In the genomic region with DNA sequence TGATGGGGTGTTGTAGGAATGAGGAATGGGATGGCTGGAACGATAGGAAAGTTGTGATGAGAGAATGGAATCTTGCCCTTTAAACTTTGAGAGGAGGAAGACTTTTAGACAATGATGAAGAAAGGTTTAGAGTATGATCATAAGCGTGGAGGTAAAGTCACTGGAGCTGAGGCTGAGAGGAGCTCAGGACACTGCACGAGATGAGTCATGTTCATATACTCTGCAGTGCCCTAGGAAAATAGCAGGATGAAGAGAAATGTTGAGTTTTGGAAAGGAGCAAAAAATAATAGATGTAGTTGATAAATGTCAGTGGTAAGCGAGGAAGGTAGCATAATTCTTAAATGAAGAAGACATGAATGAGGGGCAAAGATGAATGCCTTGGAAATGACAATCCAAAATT, we compare ENCODE assay signal across 33 cellular contexts.
"Had no signal": no experiment of that assay in that cellular context is flagged by ENCODE, and none has a peak within 500 bp of the region (broad histone marks: within the 10 kb centered on the region; RNA-seq: fewer than 3 reads in every experiment).

No MANE protein-coding gene starts in this region.

- H3K36me3 Mint-ChIP-seq: stimulated activated memory B cell treated with anti-CD40 and anti-IgM and Interleukin-4, amounts not matched to agents 10 μg/mL and 1 μg/mL and 100 μg/mL, for 72 hours had no signal

- H3K4me1 ChIP-seq: breast epithelium, esophagus squamous epithelium, left ventricle myocardium inferior, pancreas, prostate gland, sigmoid colon, tibial nerve had no signal

- FAIRE-seq: frontal cortex, islet of Langerhans, pancreas, small intestine had no signal

- H3K4me3 ChIP-seq: breast epithelium, esophagus squamous epithelium, left ventricle myocardium inferior, lung, pancreas, prostate gland, sigmoid colon, tibial nerve had no signal

- H3K9me3 ChIP-seq: pancreas, prostate gland had no signal

- H3K27me3 Mint-ChIP-seq: dendritic cell treated with granulocyte-macrophage colony-stimulating factor and Interleukin-4, amounts not matched to agents 40 ng/mL and 50 ng/mL, for 4 days had no signal

- H3K27ac ChIP-seq: breast epithelium, epithelial cell of prostate, esophagus squamous epithelium, left ventricle myocardium inferior, pancreas, prostate gland, sigmoid colon, tibial nerve, VCaP had no signal

- ATAC-seq: naive thymus-derived CD4-positive, alpha-beta T cell; pancreas; stimulated activated memory B cell treated with anti-CD40 and anti-IgM and Interleukin-4, amounts not matched to agents 10 μg/mL and 1 μg/mL and 100 μg/mL, for 72 hours had no signal

- DNase-seq: activated CD4-positive, alpha-beta T cell treated with anti-CD3 and anti-CD28 coated beads for 4 hours; activated CD4-positive, alpha-beta T cell treated with anti-CD3 and anti-CD28 coated beads, Interleukin-2, amount 50 U/mL, for 4 hours; activated CD8-positive, alpha-beta memory T cell treated with anti-CD3 and anti-CD28 coated beads, Interleukin-2, amount 50 U/mL, for 4 hours; activated gamma-delta T cell; activated naive CD4-positive, alpha-beta T cell treated with anti-CD3 and anti-CD28 coated beads, Interleukin-2, amount 10 ng/mL, durations not matched to agents 7 days and 5 days; activated naive CD8-positive, alpha-beta T cell treated with anti-CD3 and anti-CD28 coated beads, Interleukin-2, amount 10 ng/mL, durations not matched to agents 7 days and 5 days; activated T-cell treated with anti-CD3 and anti-CD28 coated beads, Interleukin-2, amount 50 U/mL, for 1 hour; amniotic stem cell; central memory CD4-positive, alpha-beta T cell; effector CD4-positive, alpha-beta T cell; esophagus squamous epithelium; left ventricle myocardium inferior; naive thymus-derived CD4-positive, alpha-beta T cell; nucleus accumbens; pancreas; retina; sigmoid colon; small intestine; stimulated activated CD4-positive, alpha-beta T cell treated with anti-CD3 and anti-CD28 coated beads, Interleukin-1b, Interleukin-23, amount 100 ng/mL, for 48 hours; stimulated activated CD4-positive, alpha-beta T cell treated with anti-CD3 and anti-CD28 coated beads, Interleukin-4, amount 100 ng/mL, for 4 hours; stimulated activated CD8-positive, alpha-beta memory T cell treated with anti-CD3 and anti-CD28 coated beads, Interleukin-4, amount 100 ng/mL, for 48 hours; T-helper 1 cell had no signal

- H3K27ac Mint-ChIP-seq: activated naive CD4-positive, alpha-beta T cell treated with anti-CD3 and anti-CD28 coated beads, Interleukin-2, amount 10 ng/mL, durations not matched to agents 7 days and 5 days; activated naive CD8-positive, alpha-beta T cell treated with anti-CD3 and anti-CD28 coated beads, Interleukin-2, amount 10 ng/mL, durations not matched to agents 7 days and 5 days; dendritic cell treated with granulocyte-macrophage colony-stimulating factor and Interleukin-4, amounts not matched to agents 40 ng/mL and 50 ng/mL, for 4 days; naive thymus-derived CD4-positive, alpha-beta T cell; stimulated activated memory B cell treated with anti-CD40 and anti-IgM and Interleukin-4, amounts not matched to agents 10 μg/mL and 1 μg/mL and 100 μg/mL, for 72 hours had no signal

- H3K4me1 Mint-ChIP-seq: neural crest cell; stimulated activated memory B cell treated with anti-CD40 and anti-IgM and Interleukin-4, amounts not matched to agents 10 μg/mL and 1 μg/mL and 100 μg/mL, for 72 hours had no signal

- H3K36me3 ChIP-seq: breast epithelium, esophagus squamous epithelium, left ventricle myocardium inferior, pancreas, prostate gland, sigmoid colon, tibial nerve had no signal

- H3K27me3 ChIP-seq: esophagus squamous epithelium, pancreas, sigmoid colon, tibial nerve had no signal

- H3K4me3 Mint-ChIP-seq: activated naive CD4-positive, alpha-beta T cell treated with anti-CD3 and anti-CD28 coated beads, Interleukin-2, amount 10 ng/mL, durations not matched to agents 7 days and 5 days; activated naive CD8-positive, alpha-beta T cell treated with anti-CD3 and anti-CD28 coated beads, Interleukin-2, amount 10 ng/mL, durations not matched to agents 7 days and 5 days; dendritic cell treated with granulocyte-macrophage colony-stimulating factor and Interleukin-4, amounts not matched to agents 40 ng/mL and 50 ng/mL, for 4 days; naive thymus-derived CD4-positive, alpha-beta T cell; neural crest cell; stimulated activated memory B cell treated with anti-CD40 and anti-IgM and Interleukin-4, amounts not matched to agents 10 μg/mL and 1 μg/mL and 100 μg/mL, for 72 hours had no signal
